1 cellular context compared by ENCODE assay signal in genomic region chr2:73717251-73717606, GRCh38.
TF ChIP-seq lines count a peak whose summit lies in the region.

No MANE protein-coding gene starts in this region.

TF ChIP-seq in GM23338, 12 proteins besides CTCF, POLR2A, EP300 and RAD21 (continued from another document):
- TF ChIP-seq ZNF462 (CRISPR knock-in tag; IDR thresholded peaks at IDR 0.05) (no peak), ETS1 (IDR thresholded peaks at IDR 0.05) (no peak), ZNF114 (CRISPR knock-in tag; IDR thresholded peaks at IDR 0.05) (no peak)
